In the genomic region with DNA sequence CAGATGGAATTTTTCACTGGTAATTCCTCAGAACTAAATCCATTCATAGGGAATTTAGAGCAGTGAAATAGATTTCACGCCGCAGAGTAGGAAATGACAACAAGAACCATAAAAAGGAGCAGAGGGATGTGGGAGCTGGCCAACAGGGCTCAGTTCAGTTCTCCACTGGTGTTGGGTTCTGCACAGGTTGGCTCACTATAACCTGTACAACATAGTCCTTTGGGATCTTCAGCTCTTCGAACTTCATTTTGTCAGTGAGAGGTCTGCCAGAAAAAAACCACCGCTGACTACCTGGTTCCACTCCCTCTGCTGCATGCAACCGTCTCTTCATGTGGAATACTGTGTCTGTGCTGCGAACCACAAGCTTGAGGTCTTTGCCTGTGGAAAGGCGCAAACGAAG, we compare ENCODE assay signal across 20 cellular contexts. TPM values are rescaled to one million over a fixed set of nuclear protein-coding genes. Genes with fewer than 3 reads are reported as not detected.
A peak's percentile ranks its signal among the peaks of the same experiment; 100 is the strongest.
DNase-seq lines count a peak whose midpoint lies in the region; ATAC-seq and TF ChIP-seq lines count a peak whose summit lies in the region.
"Had no signal": no experiment of that assay in that cellular context is flagged by ENCODE, and none has a peak within 500 bp of the region (broad histone marks: within the 10 kb centered on the region; RNA-seq: fewer than 3 reads in every experiment).

No MANE protein-coding gene starts in this region.

- POLR2A ChIA-PET in CD4-positive, alpha-beta memory T cell (lab: Charles Lee; ENCODE audit: partially characterized antibody): no interaction called here

- no peaks in the 10 kb centered on the region for H3K27me3 Mint-ChIP-seq in brain
- H3K27me3 Mint-ChIP-seq in endothelial cell (ENCODE audit: unreplicated experiment): peaks cover 1% of the 10 kb centered on the region
- H3K27me3 Mint-ChIP-seq in nephron progenitor cell (ENCODE audit: low read depth, poor library complexity): no peaks in the 10 kb centered on the region
- no peaks in the 10 kb centered on the region for H3K27me3 Mint-ChIP-seq in activated T-cell treated with anti-CD3 and anti-CD28 coated beads, Interleukin-2, amount 50 U/mL, for 4 hours (ENCODE audit: low read depth)
- H3K27me3 Mint-ChIP-seq in CD4-positive, alpha-beta memory T cell: no peaks in the 10 kb centered on the region

- intact Hi-C loops in CD4-positive, alpha-beta memory T cell (cut with micrococcal nuclease): no loop called here

- H3K4me1 Mint-ChIP-seq in brain (no peaks in the 10 kb centered on the region), endothelial cell (ENCODE audit: unreplicated experiment) (no peaks in the 10 kb centered on the region), nephron progenitor cell (no peaks in the 10 kb centered on the region)
- H3K4me1 Mint-ChIP-seq in activated T-cell treated with anti-CD3 and anti-CD28 coated beads, Interleukin-2, amount 50 U/mL, for 4 hours (ENCODE audit: low read depth): no peaks in the 10 kb centered on the region
- H3K4me1 Mint-ChIP-seq in CD4-positive, alpha-beta memory T cell: peaks cover 0 to 1% (median 0%) of the 10 kb centered on the region in 4 donors

- no peak overlapping the region for H3K4me3 Mint-ChIP-seq in brain
- peak overlapping the region; percentile 56 for H3K4me3 Mint-ChIP-seq in endothelial cell (ENCODE audit: unreplicated experiment)
- no peak overlapping the region for H3K4me3 Mint-ChIP-seq in nephron progenitor cell
- H3K4me3 Mint-ChIP-seq in activated T-cell treated with anti-CD3 and anti-CD28 coated beads, Interleukin-2, amount 50 U/mL, for 4 hours: no peak overlapping the region
- no peak overlapping the region for H3K4me3 Mint-ChIP-seq in CD4-positive, alpha-beta memory T cell
- H3K4me3 Mint-ChIP-seq: CD8-positive, alpha-beta T cell had no signal

- H3K36me3 Mint-ChIP-seq in brain: peaks cover 94% of the 10 kb centered on the region
- peaks cover 22% of the 10 kb centered on the region for H3K36me3 Mint-ChIP-seq in endothelial cell (ENCODE audit: low read depth, unreplicated experiment)
- peaks cover 91% of the 10 kb centered on the region for H3K36me3 Mint-ChIP-seq in nephron progenitor cell (ENCODE audit: low read depth)
- peaks cover 23% of the 10 kb centered on the region for H3K36me3 Mint-ChIP-seq in activated T-cell treated with anti-CD3 and anti-CD28 coated beads, Interleukin-2, amount 50 U/mL, for 4 hours (ENCODE audit: insufficient read depth)
- H3K36me3 Mint-ChIP-seq in CD4-positive, alpha-beta memory T cell: peaks cover 27 to 29% of the 10 kb centered on the region in 2 donors

- no peak for ATAC-seq in activated T-cell treated with anti-CD3 and anti-CD28 coated beads, Interleukin-2, amount 50 U/mL, for 4 hours
- ATAC-seq: CD8-positive, alpha-beta T cell; GM12878 had no signal

- H3K4me1 ChIP-seq in CD4-positive, alpha-beta memory T cell (ENCODE audit: insufficient read depth, low read length): no peaks in the 10 kb centered on the region
- H3K4me1 ChIP-seq: Caco-2 had no signal

- CTCF ChIA-PET in CD4-positive, alpha-beta memory T cell (lab: Charles Lee; ENCODE audit: partially characterized antibody): no interaction called here

- H3K36me3 ChIP-seq in CD4-positive, alpha-beta memory T cell (ENCODE audit: insufficient read depth, low read length): no peaks in the 10 kb centered on the region

- H3K4me3 ChIP-seq in CD4-positive, alpha-beta memory T cell (ENCODE audit: low read length in 2 of 2): no peak overlapping the region
- H3K4me3 ChIP-seq: GM12878, GM23248 had no signal

- no peaks in the 10 kb centered on the region for H3K27me3 ChIP-seq in CD4-positive, alpha-beta memory T cell (ENCODE audit: insufficient read depth, low read length)

- no peak overlapping the region for H3K27ac ChIP-seq in CD4-positive, alpha-beta memory T cell (ENCODE audit: low read depth, low read length)
- H3K27ac ChIP-seq: GM23248 had no signal

- peak overlapping the region in 3 of 5 experiments; percentile 30 to 55 (median 49) for H3K27ac Mint-ChIP-seq in brain
- no peak overlapping the region for H3K27ac Mint-ChIP-seq in endothelial cell (ENCODE audit: unreplicated experiment)
- H3K27ac Mint-ChIP-seq in nephron progenitor cell: peak overlapping the region; percentile 67
- H3K27ac Mint-ChIP-seq in CD4-positive, alpha-beta memory T cell: peak overlapping the region in 3 of 7 donors; percentile 49 to 68 (median 50)
- H3K27ac Mint-ChIP-seq: CD8-positive, alpha-beta T cell had no signal

- H3K9me3 ChIP-seq in CD4-positive, alpha-beta memory T cell (ENCODE audit: control insufficient read depth in 1 of 2, low read length in 2 of 2): no peaks in the 10 kb centered on the region
- H3K9me3 ChIP-seq: Caco-2 had no signal

- TF ChIP-seq CTCF in brain (conservative IDR thresholded peaks at IDR 0.05) (no peak), endothelial cell (IDR thresholded peaks at IDR 0.05; ENCODE audit: unreplicated experiment) (no peak), nephron progenitor cell (IDR thresholded peaks at IDR 0.05) (no peak)

- H3K9me3 Mint-ChIP-seq in brain (peaks cover 6 to 17% (median 9%) of the 10 kb centered on the region in 5 experiments), endothelial cell (ENCODE audit: unreplicated experiment) (no peaks in the 10 kb centered on the region), nephron progenitor cell (peaks cover 8% of the 10 kb centered on the region)
- no peaks in the 10 kb centered on the region for H3K9me3 Mint-ChIP-seq in activated T-cell treated with anti-CD3 and anti-CD28 coated beads, Interleukin-2, amount 50 U/mL, for 4 hours
- H3K9me3 Mint-ChIP-seq in CD4-positive, alpha-beta memory T cell: no peaks in the 10 kb centered on the region
- H3K9me3 Mint-ChIP-seq: CD8-positive, alpha-beta T cell had no signal

- DNase-seq in endothelial cell (ENCODE audit: low spot score): no peak
- DNase-seq in nephron progenitor cell: no peak
- no peak for DNase-seq in activated T-cell treated with anti-CD3 and anti-CD28 coated beads, Interleukin-2, amount 50 U/mL, for 1 hour
- no peak for DNase-seq in activated T-cell treated with anti-CD3 and anti-CD28 coated beads, Interleukin-2, amount 50 U/mL, for 4 hours
- no peak for DNase-seq in CD4-positive, alpha-beta memory T cell
- DNase-seq in activated CD8-positive, alpha-beta memory T cell treated with anti-CD3 and anti-CD28 coated beads for 24 hours: no peak
- DNase-seq: Caco-2; CD8-positive, alpha-beta T cell; DMS153; DND-41; GDM1; GM23248; H7; HCEC 1CT had no signal

RNA-seq across cellular contexts. Expression of gene EFCAB9, which starts 17.7 kb away (rescaled TPM):
- polyA plus RNA-seq in brain (ENCODE audit: insufficient read depth, low read depth, low replicate concordance): not detected
- not detected for total RNA-seq in endothelial cell (ENCODE audit: unreplicated experiment)
- not detected for total RNA-seq in activated T-cell treated with anti-CD3 and anti-CD28 coated beads, Interleukin-2, amount 50 U/mL, for 4 hours
- total RNA-seq in CD4-positive, alpha-beta memory T cell: not detected
- not detected for polyA plus RNA-seq in CD4-positive, alpha-beta memory T cell
- total RNA-seq: A172; A673; Caco-2; CD8-positive, alpha-beta T cell; GM12878; GM23248; H1; H7 had no signal
- polyA plus RNA-seq: BJ, GM23248, H1 had no signal

RNA-seq across cellular contexts. Expression of gene STK10, which starts 23.7 kb away (rescaled TPM):
- polyA plus RNA-seq in brain (ENCODE audit: insufficient read depth, low read depth, low replicate concordance): 5.1 TPM
- 69.3 TPM for total RNA-seq in endothelial cell (ENCODE audit: unreplicated experiment)
- total RNA-seq in activated T-cell treated with anti-CD3 and anti-CD28 coated beads, Interleukin-2, amount 50 U/mL, for 4 hours: 10 to 100 TPM; 62.1 to 79.0 (median 72.6) TPM
- total RNA-seq in CD4-positive, alpha-beta memory T cell: 100 to 1,000 TPM; 306 to 314 TPM
- 100 to 1,000 TPM in 1 of 2 donors, 10 to 100 TPM in 1; 24.6 to 161 TPM for polyA plus RNA-seq in CD4-positive, alpha-beta memory T cell
